Comparison of ENCODE assay signal across 29 cellular contexts in genomic region chr14:26032348-26032747, GRCh38.
"Had no signal": no experiment of that assay in that cellular context is flagged by ENCODE, and none has a peak within 500 bp of the region (broad histone marks: within the 10 kb centered on the region; RNA-seq: fewer than 3 reads in every experiment).

No MANE protein-coding gene starts in this region.

- H3K27ac Mint-ChIP-seq: stimulated activated effector memory CD8-positive, alpha-beta T cell treated with anti-CD3 and anti-CD28 coated beads, Interleukin-12 subunit alpha, Interleukin-12 subunit beta, amount 100 ng/mL, for 72 hours; stimulated activated memory B cell treated with anti-CD40 and anti-IgM and Interleukin-4, amounts not matched to agents 10 μg/mL and 1 μg/mL and 100 μg/mL, for 72 hours; stimulated activated naive B cell treated with anti-CD40 and anti-IgM and Interleukin-4, amounts not matched to agents 10 μg/mL and 1 μg/mL and 100 μg/mL, for 72 hours; stimulated activated naive CD8-positive, alpha-beta T cell treated with anti-CD3 and anti-CD28 coated beads, Interleukin-15, amount 100 ng/mL, for 72 hours; stimulated activated naive CD8-positive, alpha-beta T cell treated with anti-CD3 and anti-CD28 coated beads, Interleukin-15, Interleukin-2, amounts not matched to agents 100 ng/mL and 50 ng/mL, for 24 hours; type B pancreatic cell had no signal

- FAIRE-seq: urothelium cell line had no signal

- H3K4me3 ChIP-seq: stomach, suprapubic skin, testis, thoracic aorta, thyroid gland, tibial artery, tibial nerve, transverse colon, upper lobe of left lung, upper lobe of right lung, uterus, vagina had no signal

- H3K27me3 Mint-ChIP-seq: stimulated activated memory B cell treated with anti-CD40 and anti-IgM and Interleukin-4, amounts not matched to agents 10 μg/mL and 1 μg/mL and 100 μg/mL, for 72 hours; stimulated activated naive B cell treated with anti-CD40 and anti-IgM and Interleukin-4, amounts not matched to agents 10 μg/mL and 1 μg/mL and 100 μg/mL, for 72 hours; stimulated activated naive CD8-positive, alpha-beta T cell treated with anti-CD3 and anti-CD28 coated beads, Interleukin-15, amount 100 ng/mL, for 72 hours; stimulated activated naive CD8-positive, alpha-beta T cell treated with anti-CD3 and anti-CD28 coated beads, Interleukin-15, Interleukin-2, amounts not matched to agents 100 ng/mL and 50 ng/mL, for 24 hours; type B pancreatic cell had no signal

- H3K27me3 ChIP-seq: stomach, suprapubic skin, testis, thyroid gland, tibial artery, tibial nerve, transverse colon, upper lobe of left lung, upper lobe of right lung, uterus, vagina had no signal

- H3K36me3 ChIP-seq: stomach, suprapubic skin, thoracic aorta, thyroid gland, tibial artery, tibial nerve, transverse colon, upper lobe of left lung, upper lobe of right lung, uterus, vagina had no signal

- H3K36me3 Mint-ChIP-seq: stimulated activated effector memory CD8-positive, alpha-beta T cell treated with anti-CD3 and anti-CD28 coated beads, Interleukin-12 subunit alpha, Interleukin-12 subunit beta, amount 100 ng/mL, for 72 hours; stimulated activated memory B cell treated with anti-CD40 and anti-IgM and Interleukin-4, amounts not matched to agents 10 μg/mL and 1 μg/mL and 100 μg/mL, for 72 hours; stimulated activated naive B cell treated with anti-CD40 and anti-IgM and Interleukin-4, amounts not matched to agents 10 μg/mL and 1 μg/mL and 100 μg/mL, for 72 hours; type B pancreatic cell had no signal

- H3K4me1 Mint-ChIP-seq: stimulated activated effector memory CD8-positive, alpha-beta T cell treated with anti-CD3 and anti-CD28 coated beads, Interleukin-12 subunit alpha, Interleukin-12 subunit beta, amount 100 ng/mL, for 72 hours; stimulated activated memory B cell treated with anti-CD40 and anti-IgM and Interleukin-4, amounts not matched to agents 10 μg/mL and 1 μg/mL and 100 μg/mL, for 72 hours; stimulated activated naive B cell treated with anti-CD40 and anti-IgM and Interleukin-4, amounts not matched to agents 10 μg/mL and 1 μg/mL and 100 μg/mL, for 72 hours; stimulated activated naive CD8-positive, alpha-beta T cell treated with anti-CD3 and anti-CD28 coated beads, Interleukin-15, amount 100 ng/mL, for 72 hours had no signal

- H3K9me3 Mint-ChIP-seq: stimulated activated memory B cell treated with anti-CD40 and anti-IgM and Interleukin-4, amounts not matched to agents 10 μg/mL and 1 μg/mL and 100 μg/mL, for 72 hours; stimulated activated naive B cell treated with anti-CD40 and anti-IgM and Interleukin-4, amounts not matched to agents 10 μg/mL and 1 μg/mL and 100 μg/mL, for 72 hours; stimulated activated naive CD8-positive, alpha-beta T cell treated with anti-CD3 and anti-CD28 coated beads, Interleukin-15, Interleukin-2, amounts not matched to agents 100 ng/mL and 50 ng/mL, for 24 hours; type B pancreatic cell had no signal

- ATAC-seq: stimulated activated effector memory CD8-positive, alpha-beta T cell treated with anti-CD3 and anti-CD28 coated beads, Interleukin-12 subunit alpha, Interleukin-12 subunit beta, amount 100 ng/mL, for 72 hours; stimulated activated memory B cell treated with anti-CD40 and anti-IgM and Interleukin-4, amounts not matched to agents 10 μg/mL and 1 μg/mL and 100 μg/mL, for 72 hours; stimulated activated naive B cell treated with anti-CD40 and anti-IgM and Interleukin-4, amounts not matched to agents 10 μg/mL and 1 μg/mL and 100 μg/mL, for 72 hours; stimulated activated naive CD8-positive, alpha-beta T cell treated with anti-CD3 and anti-CD28 coated beads, Interleukin-15, amount 100 ng/mL, for 72 hours; stimulated activated naive CD8-positive, alpha-beta T cell treated with anti-CD3 and anti-CD28 coated beads, Interleukin-15, Interleukin-2, amounts not matched to agents 100 U/mL and 50 U/mL, for 24 hours; upper lobe of right lung had no signal

- H3K4me1 ChIP-seq: stomach, suprapubic skin, testis, thyroid gland, tibial artery, tibial nerve, transverse colon, upper lobe of left lung, upper lobe of right lung, uterus, vagina had no signal

- DNase-seq: stimulated activated CD4-positive, alpha-beta T cell treated with anti-CD3 and anti-CD28 coated beads, Interleukin-2, amount 100 ng/mL, for 48 hours; stimulated activated CD4-positive, alpha-beta T cell treated with anti-CD3 and anti-CD28 coated beads, Interleukin-4, amount 100 ng/mL, for 1 hour; stimulated activated CD4-positive, alpha-beta T cell treated with anti-CD3 and anti-CD28 coated beads, Interleukin-4, amount 100 ng/mL, for 24 hours; stimulated activated CD4-positive, alpha-beta T cell treated with anti-CD3 and anti-CD28 coated beads, Interleukin-4, amount 100 ng/mL, for 4 hours; stimulated activated CD8-positive, alpha-beta memory T cell treated with anti-CD3 and anti-CD28 coated beads, Interleukin-4, amount 100 ng/mL, for 48 hours; stimulated activated naive B cell treated with anti-CD40 and anti-IgM and Interleukin-4, amounts not matched to agents 10 μg/mL and 1 μg/mL and 100 μg/mL, for 72 hours; stimulated activated naive CD4-positive, alpha-beta T cell; stimulated activated naive CD4-positive, alpha-beta T cell treated with Interleukin-2 at 50 U/mL for 16 hours; stimulated activated naive CD8-positive, alpha-beta T cell treated with anti-CD3 and anti-CD28 coated beads, Interleukin-15, amount 100 ng/mL, for 72 hours; stimulated activated naive CD8-positive, alpha-beta T cell treated with anti-CD3 and anti-CD28 coated beads, Interleukin-15, Interleukin-2, amounts not matched to agents 100 U/mL and 50 U/mL, for 24 hours; stomach; substantia nigra; testis; thyroid gland; tibial artery; transverse colon; trophoblast cell; upper lobe of left lung; upper lobe of right lung; uterus had no signal

- H3K27ac ChIP-seq: stomach, suprapubic skin, testis, thoracic aorta, thyroid gland, tibial artery, tibial nerve, transverse colon, upper lobe of left lung, upper lobe of right lung, uterus, vagina had no signal

- H3K4me3 Mint-ChIP-seq: stimulated activated effector memory CD8-positive, alpha-beta T cell treated with anti-CD3 and anti-CD28 coated beads, Interleukin-12 subunit alpha, Interleukin-12 subunit beta, amount 100 ng/mL, for 72 hours; stimulated activated memory B cell treated with anti-CD40 and anti-IgM and Interleukin-4, amounts not matched to agents 10 μg/mL and 1 μg/mL and 100 μg/mL, for 72 hours; stimulated activated naive B cell treated with anti-CD40 and anti-IgM and Interleukin-4, amounts not matched to agents 10 μg/mL and 1 μg/mL and 100 μg/mL, for 72 hours; stimulated activated naive CD8-positive, alpha-beta T cell treated with anti-CD3 and anti-CD28 coated beads, Interleukin-15, amount 100 ng/mL, for 72 hours; stimulated activated naive CD8-positive, alpha-beta T cell treated with anti-CD3 and anti-CD28 coated beads, Interleukin-15, Interleukin-2, amounts not matched to agents 100 ng/mL and 50 ng/mL, for 24 hours; type B pancreatic cell had no signal

- H3K9me3 ChIP-seq: stomach, suprapubic skin, testis, thoracic aorta, thyroid gland, tibial artery, tibial nerve, transverse colon, upper lobe of left lung, upper lobe of right lung, uterus, vagina had no signal
